Comparison of ENCODE assay signal across 33 cellular contexts in the genomic region with DNA sequence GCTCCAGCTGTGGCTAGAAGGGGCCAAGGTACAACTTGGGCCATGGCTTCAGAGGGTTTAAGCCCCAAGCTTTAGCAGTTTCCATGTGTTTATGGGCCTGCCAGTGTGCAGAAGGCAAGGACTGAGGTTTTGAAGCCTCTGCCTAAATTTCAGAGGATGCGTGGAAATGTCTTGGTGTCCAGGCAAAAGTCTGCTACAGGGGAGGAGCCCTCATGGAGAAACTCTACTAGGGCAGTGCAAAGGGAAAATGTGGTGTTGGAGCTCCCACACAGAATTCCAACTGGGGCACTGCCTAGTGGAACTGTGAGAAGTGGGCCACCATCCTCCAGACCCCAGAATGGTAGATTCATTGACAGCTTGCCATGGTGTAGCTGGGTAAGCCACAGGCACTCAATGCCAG.
"Had no signal": no experiment of that assay in that cellular context is flagged by ENCODE, and none has a peak within 500 bp of the region (broad histone marks: within the 10 kb centered on the region; RNA-seq: fewer than 3 reads in every experiment).

No MANE protein-coding gene starts in this region.

- H3K4me3 ChIP-seq: adrenal gland, ascending aorta, body of pancreas, breast epithelium, cardiac muscle cell had no signal

- H3K27ac ChIP-seq: adrenal gland, ascending aorta, body of pancreas, brain microvascular endothelial cell, breast epithelium, cardiac muscle cell had no signal

- FAIRE-seq: astrocyte had no signal

- H3K4me1 ChIP-seq: adrenal gland, ascending aorta, body of pancreas, breast epithelium had no signal

- H3K9me3 ChIP-seq: adrenal gland, ascending aorta, body of pancreas had no signal

- DNase-seq: activated effector memory CD4-positive, alpha-beta T cell treated with anti-CD3 and anti-CD28 coated beads, Interleukin-2, amount 50 U/mL, for 16 hours; activated effector memory CD4-positive, alpha-beta T cell treated with Interleukin-2 at 50 U/mL for 16 hours; activated gamma-delta T cell; activated gamma-delta T cell treated with Interleukin-2 at 50 U/mL for 16 hours; activated naive CD4-positive, alpha-beta T cell; activated naive CD4-positive, alpha-beta T cell treated with anti-CD3 and anti-CD28 coated beads for 36 hours; activated naive CD4-positive, alpha-beta T cell treated with anti-CD3 and anti-CD28 coated beads, Interleukin-2, amount 10 ng/mL, durations not matched to agents 7 days and 5 days; activated naive CD4-positive, alpha-beta T cell treated with anti-CD3 and anti-CD28 coated beads, Interleukin-2, amount 50 U/mL, for 16 hours; activated naive CD4-positive, alpha-beta T cell treated with Interleukin-2 at 50 U/mL for 16 hours; activated naive CD8-positive, alpha-beta T cell treated with anti-CD3 and anti-CD28 coated beads for 36 hours; activated naive CD8-positive, alpha-beta T cell treated with anti-CD3 and anti-CD28 coated beads, Interleukin-2, amount 10 ng/mL, durations not matched to agents 7 days and 5 days; activated naive CD8-positive, alpha-beta T cell treated with anti-CD3 and anti-CD28 coated beads, Interleukin-2, amount 50 U/mL, for 24 hours; activated T-cell treated with anti-CD3 and anti-CD28 coated beads, Interleukin-2, amount 50 U/mL, for 1 hour; activated T-cell treated with anti-CD3 and anti-CD28 coated beads, Interleukin-2, amount 50 U/mL, for 24 hours; activated T-cell treated with anti-CD3 and anti-CD28 coated beads, Interleukin-2, amount 50 U/mL, for 4 hours; activated T-cell treated with anti-CD3 and anti-CD28 coated beads, Interleukin-2, amount 50 U/mL, for 48 hours; activated T-cell treated with anti-CD3 and anti-CD28 coated beads, Interleukin-2, amount 50 U/mL, for 72 hours; adrenal gland; amniotic stem cell; amygdala; anterior cingulate cortex; aorta; body of pancreas; brain microvascular endothelial cell; caudate nucleus; central memory CD4-positive, alpha-beta T cell; cerebellar nuclear complex had no signal

- H3K27me3 ChIP-seq: adrenal gland, ascending aorta, body of pancreas, brain microvascular endothelial cell, breast epithelium, cardiac muscle cell had no signal

- ATAC-seq: activated naive CD4-positive, alpha-beta T cell treated with anti-CD3 and anti-CD28 coated beads, Interleukin-2, amount 50 U/mL, for 72 hours; activated naive CD8-positive, alpha-beta T cell treated with anti-CD3 and anti-CD28 coated beads, Interleukin-2, amount 50 U/mL, for 24 hours; activated T-cell treated with anti-CD3 and anti-CD28 coated beads, Interleukin-2, amount 50 U/mL, for 4 hours; activated T-cell treated with anti-CD3 and anti-CD28 coated beads, Interleukin-2, amount 50 U/mL, for 72 hours; activated T-helper 17 cell treated with anti-CD3 and anti-CD28 coated beads, Interleukin-2, amount 50 U/mL, for 72 hours; body of pancreas had no signal

- H3K36me3 ChIP-seq: adrenal gland, ascending aorta, brain microvascular endothelial cell, breast epithelium, cardiac muscle cell had no signal
